ENCODE assay signal across 11 cellular contexts in the genomic region with DNA sequence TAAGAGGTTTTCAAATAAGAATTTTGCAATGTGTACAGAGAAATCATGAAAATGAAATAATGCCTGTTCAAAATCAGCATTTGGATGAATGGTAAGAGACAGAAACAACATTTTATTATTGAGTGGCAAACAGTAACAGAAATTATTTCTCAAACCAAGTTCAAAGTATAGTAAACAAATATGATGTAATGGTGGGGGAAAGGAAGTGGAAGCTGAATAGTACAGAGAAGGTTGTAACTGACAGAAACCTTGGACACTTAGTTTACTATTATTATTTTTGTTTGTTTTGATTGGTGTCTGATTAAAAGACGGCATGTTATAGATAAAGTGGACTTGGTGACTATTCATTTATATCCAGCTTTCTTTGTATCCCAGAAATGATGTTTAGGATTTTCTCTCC.
"Had no signal": no experiment of that assay in that cellular context is flagged by ENCODE, and none has a peak within 500 bp of the region (broad histone marks: within the 10 kb centered on the region; RNA-seq: fewer than 3 reads in every experiment).

No MANE protein-coding gene starts in this region.

- H3K4me3 ChIP-seq: GM23248, GM23338, HAP-1 had no signal

- H2AFZ ChIP-seq: GM23248, GM23338 had no signal

- ATAC-seq: GM23338, HCT116 had no signal

- H3K4me2 ChIP-seq: GM23338 had no signal

- H3K9me3 ChIP-seq: HAP-1 had no signal

- H3K9ac ChIP-seq: GM23248 had no signal

- H3K36me3 ChIP-seq: HAP-1 had no signal

- DNase-seq: GM23248, GOT3, H7, H9, HCEC 1CT, HFFc6 had no signal

- H3K27ac ChIP-seq: GM23248 had no signal

- FAIRE-seq: H1, H54 had no signal
